ENCODE assay signal across 23 cellular contexts in the genomic region with DNA sequence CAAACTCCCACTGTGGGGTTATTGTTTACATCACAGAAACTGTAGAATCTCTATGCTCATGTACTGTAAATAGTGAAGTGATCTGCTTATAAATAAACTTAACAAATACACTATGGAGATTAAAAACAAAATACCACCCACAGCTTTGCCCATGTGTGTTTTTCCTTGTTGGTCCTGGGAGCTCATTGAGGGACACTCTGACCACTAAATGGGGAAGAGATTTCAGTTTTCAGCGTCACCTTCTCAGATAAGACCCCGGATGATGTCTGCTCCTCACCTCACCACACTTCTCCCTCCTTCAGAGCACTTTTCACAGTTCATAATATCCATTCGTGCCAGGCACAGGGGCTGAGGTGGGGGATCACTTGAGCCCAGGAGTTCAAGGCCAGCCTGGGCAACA.
DNase-seq lines count a peak whose midpoint lies in the region; ATAC-seq and TF ChIP-seq lines count a peak whose summit lies in the region.
"Had no signal": no experiment of that assay in that cellular context is flagged by ENCODE, and none has a peak within 500 bp of the region (broad histone marks: within the 10 kb centered on the region; RNA-seq: fewer than 3 reads in every experiment).

No MANE protein-coding gene starts in this region.

- H3K4me3 Mint-ChIP-seq in natural killer cell = no peak overlapping the region
- H3K4me3 Mint-ChIP-seq: CD4-positive, alpha-beta T cell had no signal

- DNase-seq in H4 (ENCODE audit: low spot score) = peak; percentile 35
- no peak for DNase-seq in breast epithelium (ENCODE audit: low spot score in 2 of 2)
- no peak for DNase-seq in stomach
- DNase-seq in foreskin fibroblast = no peak
- DNase-seq in AG08396 (ENCODE audit: low spot score) = no peak
- DNase-seq in natural killer cell = no peak
- DNase-seq: Caco-2; CD4-positive, alpha-beta T cell; DMS 273 treated with DMSO at 0.1 percent for 48 hours; DND-41; H7; MM.1S; NCI-H1092; NCI-H1930; NCI-H2227 treated with DMSO at 0.1 percent for 48 hours; NCI-H510A; NCI-H774 had no signal

- H3K36me3 ChIP-seq in breast epithelium (no peaks in the 10 kb centered on the region), mucosa of rectum (ENCODE audit: control insufficient read depth in 2 of 2, insufficient read depth in 2 of 2, low read length in 2 of 2) (peaks cover 3 to 4% of the 10 kb centered on the region in 2 donors), stomach (peaks cover 0 to 23% (median 8%) of the 10 kb centered on the region in 4 donors)

- no peak overlapping the region for H3K4me3 ChIP-seq in breast epithelium
- H3K4me3 ChIP-seq in mucosa of rectum (ENCODE audit: low read length in 2 of 2) = no peak overlapping the region
- no peak overlapping the region for H3K4me3 ChIP-seq in stomach
- no peak overlapping the region for H3K4me3 ChIP-seq in foreskin fibroblast (ENCODE audit: low read depth in 1 of 2, low read length in 2 of 2)
- H3K4me3 ChIP-seq: A549, BLaER1, GM12878, K562 had no signal

- H3K9me3 Mint-ChIP-seq in natural killer cell = no peaks in the 10 kb centered on the region
- H3K9me3 Mint-ChIP-seq: CD4-positive, alpha-beta T cell had no signal

- H3K27me3 ChIP-seq in breast epithelium = no peaks in the 10 kb centered on the region
- no peaks in the 10 kb centered on the region for H3K27me3 ChIP-seq in mucosa of rectum (ENCODE audit: control insufficient read depth in 2 of 2, insufficient read depth in 2 of 2, low read length in 2 of 2)
- H3K27me3 ChIP-seq in stomach = no peaks in the 10 kb centered on the region
- H3K27me3 ChIP-seq: BLaER1 had no signal

- TF ChIP-seq EP300 in stomach (IDR thresholded peaks at IDR 0.05) = no peak

- intact Hi-C loops in breast epithelium (cut with DNase I; ENCODE audit: low total_unique reads) = no loop called here
- intact Hi-C loops in stomach (cut with DNase I; ENCODE audit: low total_unique reads) = no loop called here
- intact Hi-C loops in natural killer cell (cut with micrococcal nuclease) = no loop called here

- ATAC-seq in GM18498 (IDR thresholded peaks at IDR 0.05; ENCODE audit: unreplicated experiment) (no peak), natural killer cell (no peak)
- ATAC-seq: A549, GM12878, K562 had no signal

- H3K4me1 ChIP-seq in breast epithelium (peaks cover 0 to 11% of the 10 kb centered on the region in 2 donors), mucosa of rectum (ENCODE audit: control insufficient read depth in 2 of 2, insufficient read depth in 2 of 2, low read length in 2 of 2) (peaks cover 18 to 30% of the 10 kb centered on the region in 2 donors), stomach (peaks cover 0 to 17% (median 7%) of the 10 kb centered on the region in 4 donors)
- H3K4me1 ChIP-seq: Caco-2 had no signal

- H3K27me3 Mint-ChIP-seq in natural killer cell (ENCODE audit: low read depth in 2 of 2) = no peaks in the 10 kb centered on the region
- H3K27me3 Mint-ChIP-seq: CD4-positive, alpha-beta T cell had no signal

- H3K4me1 Mint-ChIP-seq in natural killer cell = no peaks in the 10 kb centered on the region

- WGBS in stomach, 5 donors = 67 to 76% (median 70%) methylated on average over 3 of the region's 3 CpGs

- no peaks in the 10 kb centered on the region for H3K36me3 Mint-ChIP-seq in natural killer cell

- no peak for TF ChIP-seq CTCF in breast epithelium (IDR thresholded peaks at IDR 0.05)
- no peak for TF ChIP-seq CTCF in stomach (IDR thresholded peaks at IDR 0.05)
- no peak for TF ChIP-seq CTCF in foreskin fibroblast (IDR thresholded peaks at IDR 0.05; ENCODE audit: low read depth, low read length)
- no peak for TF ChIP-seq CTCF in natural killer cell (IDR thresholded peaks at IDR 0.05)

- H3K27ac Mint-ChIP-seq in natural killer cell = no peak overlapping the region
- H3K27ac Mint-ChIP-seq: CD4-positive, alpha-beta T cell had no signal

- H3K9me3 ChIP-seq in breast epithelium = no peaks in the 10 kb centered on the region
- H3K9me3 ChIP-seq in mucosa of rectum (ENCODE audit: control insufficient read depth in 2 of 2, low read length in 2 of 2) = no peaks in the 10 kb centered on the region
- H3K9me3 ChIP-seq in stomach = no peaks in the 10 kb centered on the region
- H3K9me3 ChIP-seq: A549, BLaER1, Caco-2 had no signal

- peak overlapping the region; percentile 41 to 71 for H3K27ac ChIP-seq in breast epithelium
- H3K27ac ChIP-seq in mucosa of rectum (ENCODE audit: low read depth in 2 of 2, low read length in 2 of 2) = peak overlapping the region; percentile 6 to 9
- H3K27ac ChIP-seq in stomach = peak overlapping the region in 3 of 5 donors; percentile 19 to 57 (median 53)
- H3K27ac ChIP-seq: BLaER1 had no signal

- TF ChIP-seq POLR2A in breast epithelium (IDR thresholded peaks at IDR 0.05) (no peak), stomach (IDR thresholded peaks at IDR 0.05) (no peak)

- no peak overlapping the region for H3K9ac ChIP-seq in mucosa of rectum (ENCODE audit: low read depth in 1 of 2, low read length in 2 of 2)
- H3K9ac ChIP-seq: BLaER1 had no signal
